In the genomic region with DNA sequence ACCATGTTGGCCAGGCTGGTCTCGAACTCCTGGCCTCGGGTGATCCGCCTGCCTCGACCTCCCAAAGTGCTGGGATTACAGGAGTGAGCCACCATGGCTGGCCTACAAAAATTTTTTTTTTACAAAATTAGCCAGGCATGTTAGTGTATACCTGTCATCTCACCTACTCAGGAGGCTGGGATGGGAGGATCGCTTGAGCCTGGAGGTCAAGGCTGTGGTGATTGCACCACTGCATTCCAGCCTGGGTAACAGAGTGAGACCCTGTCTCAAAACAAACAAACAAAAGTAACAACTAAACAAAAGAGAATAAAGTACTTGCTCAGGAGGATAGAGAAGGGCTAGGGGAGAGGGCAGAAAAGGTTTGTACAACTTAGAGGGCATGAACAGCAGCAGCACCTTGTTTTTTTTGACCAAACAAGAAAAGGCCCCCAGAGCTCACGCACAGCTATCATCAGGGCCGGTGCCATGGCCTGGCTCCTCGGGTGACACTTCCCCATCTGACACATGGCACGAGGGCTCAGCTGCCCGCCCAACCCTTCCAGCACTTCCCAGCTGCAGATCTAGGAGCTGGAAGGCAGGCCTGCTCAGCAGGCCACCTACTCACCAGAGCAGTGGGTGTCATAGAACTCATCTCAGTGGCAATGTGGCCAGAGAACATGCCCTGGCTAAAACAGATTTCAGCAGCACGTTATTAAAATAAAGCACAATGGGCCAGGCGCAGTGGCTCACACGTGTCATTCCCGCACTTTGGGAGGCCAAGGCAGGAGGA, we compare ENCODE assay signal across 34 cellular contexts. TPM values are rescaled to one million over a fixed set of nuclear protein-coding genes. Genes with fewer than 3 reads are reported as not detected.
"Had no signal": no experiment of that assay in that cellular context is flagged by ENCODE, and none has a peak within 500 bp of the region (broad histone marks: within the 10 kb centered on the region; RNA-seq: fewer than 3 reads in every experiment).

No MANE protein-coding gene starts in this region.

- DNase-seq: activated CD4-positive, alpha-beta T cell treated with anti-CD3 and anti-CD28 coated beads for 4 hours; activated CD4-positive, alpha-beta T cell treated with anti-CD3 and anti-CD28 coated beads, Interleukin-2, amount 50 U/mL, for 4 hours; activated gamma-delta T cell treated with Interleukin-2 at 50 U/mL for 16 hours; activated naive CD4-positive, alpha-beta T cell treated with anti-CD3 and anti-CD28 coated beads, Interleukin-2, amount 50 U/mL, for 16 hours; activated T-cell treated with anti-CD3 and anti-CD28 coated beads, Interleukin-2, amount 50 U/mL, for 1 hour; amniotic stem cell; brain microvascular endothelial cell; central memory CD4-positive, alpha-beta T cell; endodermal cell; foreskin fibroblast; hypothalamus; immature natural killer cell; lower lobe of right lung; mesendoderm; stimulated activated CD4-positive, alpha-beta T cell treated with anti-CD3 and anti-CD28 coated beads, Interleukin-1b, Interleukin-23, amount 100 ng/mL, for 48 hours; stimulated activated CD4-positive, alpha-beta T cell treated with anti-CD3 and anti-CD28 coated beads, Interleukin-4, amount 100 ng/mL, for 4 hours; stimulated activated CD8-positive, alpha-beta memory T cell treated with anti-CD3 and anti-CD28 coated beads, Interleukin-4, amount 100 ng/mL, for 48 hours; stimulated activated naive CD8-positive, alpha-beta T cell treated with anti-CD3 and anti-CD28 coated beads, Interleukin-15, amount 100 ng/mL, for 72 hours; T-helper 9 cell; thyroid gland had no signal

- ATAC-seq: esophagus mucosa; lower lobe of right lung; natural killer cell treated with Interleukin-12 subunit alpha and Interleukin-12 subunit beta and Interleukin-15 and Interleukin-18, amount 100 ng/mL, for 72 hours; sciatic nerve; stimulated activated memory B cell treated with anti-CD40 and anti-IgM and Interleukin-4, amounts not matched to agents 10 μg/mL and 1 μg/mL and 100 μg/mL, for 72 hours; stimulated activated naive CD8-positive, alpha-beta T cell treated with anti-CD3 and anti-CD28 coated beads, Interleukin-15, amount 100 ng/mL, for 72 hours had no signal

- H3K27ac ChIP-seq: lower lobe of right lung, skin epidermis, thyroid gland, VCaP had no signal

- H3K4me3 Mint-ChIP-seq: activated T-helper 1 cell treated with anti-CD3 and anti-CD28 coated beads, Interleukin-12 subunit alpha, Interleukin-12 subunit beta, Interleukin-2, Interleukin-4 antibody, amounts not matched to agents 30 ng/mL and 10 ng/mL and 1 ng/mL, durations not matched to agents 14 hours and 24 hours and 36 hours; dendritic cell treated with granulocyte-macrophage colony-stimulating factor and Interleukin-4, amounts not matched to agents 40 ng/mL and 50 ng/mL, for 4 days; endodermal cell; immature natural killer cell; natural killer cell treated with Interleukin-12 subunit alpha and Interleukin-12 subunit beta and Interleukin-15 and Interleukin-18, amount 100 ng/mL, for 72 hours; stimulated activated memory B cell treated with anti-CD40 and anti-IgM and Interleukin-4, amounts not matched to agents 10 μg/mL and 1 μg/mL and 100 μg/mL, for 72 hours; stimulated activated naive CD8-positive, alpha-beta T cell treated with anti-CD3 and anti-CD28 coated beads, Interleukin-15, amount 100 ng/mL, for 72 hours; T-helper 1 cell treated with Interleukin-12 subunit alpha and Interleukin-12 subunit beta and Interleukin-4 antibody, amounts not matched to agents 30 μg/mL and 1 μg/mL, for 36 hours had no signal

- FAIRE-seq: astrocyte, TTC549 had no signal

- H3K4me3 ChIP-seq: lower lobe of right lung, skin epidermis, thyroid gland had no signal

- H3K27me3 Mint-ChIP-seq: dendritic cell treated with granulocyte-macrophage colony-stimulating factor and Interleukin-4, amounts not matched to agents 40 ng/mL and 50 ng/mL, for 4 days; natural killer cell treated with Interleukin-12 subunit alpha and Interleukin-12 subunit beta and Interleukin-15 and Interleukin-18, amount 100 ng/mL, for 72 hours; progenitor cell of endocrine pancreas; stimulated activated memory B cell treated with anti-CD40 and anti-IgM and Interleukin-4, amounts not matched to agents 10 μg/mL and 1 μg/mL and 100 μg/mL, for 72 hours; stimulated activated naive CD8-positive, alpha-beta T cell treated with anti-CD3 and anti-CD28 coated beads, Interleukin-15, amount 100 ng/mL, for 72 hours had no signal

- H3K4me1 ChIP-seq: lower lobe of right lung, thyroid gland had no signal

- H3K27me3 ChIP-seq: brain microvascular endothelial cell, thyroid gland had no signal

- H3K36me3 ChIP-seq: brain microvascular endothelial cell had no signal

- H3K9me3 ChIP-seq: lower lobe of right lung, thyroid gland had no signal

- H3K36me3 Mint-ChIP-seq: natural killer cell treated with Interleukin-12 subunit alpha and Interleukin-12 subunit beta and Interleukin-15 and Interleukin-18, amount 100 ng/mL, for 72 hours had no signal

- H3K27ac Mint-ChIP-seq: activated T-helper 1 cell treated with anti-CD3 and anti-CD28 coated beads, Interleukin-12 subunit alpha, Interleukin-12 subunit beta, Interleukin-2, Interleukin-4 antibody, amounts not matched to agents 30 ng/mL and 10 ng/mL and 1 ng/mL, durations not matched to agents 14 hours and 24 hours and 36 hours; dendritic cell treated with granulocyte-macrophage colony-stimulating factor and Interleukin-4, amounts not matched to agents 40 ng/mL and 50 ng/mL, for 4 days; endodermal cell; natural killer cell treated with Interleukin-12 subunit alpha and Interleukin-12 subunit beta and Interleukin-15 and Interleukin-18, amount 100 ng/mL, for 72 hours; progenitor cell of endocrine pancreas; stimulated activated memory B cell treated with anti-CD40 and anti-IgM and Interleukin-4, amounts not matched to agents 10 μg/mL and 1 μg/mL and 100 μg/mL, for 72 hours; T-helper 1 cell treated with Interleukin-12 subunit alpha and Interleukin-12 subunit beta and Interleukin-4 antibody, amounts not matched to agents 30 μg/mL and 1 μg/mL, for 36 hours had no signal

- H3K4me1 Mint-ChIP-seq: immature natural killer cell; stimulated activated memory B cell treated with anti-CD40 and anti-IgM and Interleukin-4, amounts not matched to agents 10 μg/mL and 1 μg/mL and 100 μg/mL, for 72 hours; stimulated activated naive CD8-positive, alpha-beta T cell treated with anti-CD3 and anti-CD28 coated beads, Interleukin-15, amount 100 ng/mL, for 72 hours had no signal

- H3K9me3 Mint-ChIP-seq: activated T-helper 1 cell treated with anti-CD3 and anti-CD28 coated beads, Interleukin-12 subunit alpha, Interleukin-12 subunit beta, Interleukin-2, Interleukin-4 antibody, amounts not matched to agents 30 ng/mL and 10 ng/mL and 1 ng/mL, durations not matched to agents 14 hours and 24 hours and 36 hours; dendritic cell treated with granulocyte-macrophage colony-stimulating factor and Interleukin-4, amounts not matched to agents 40 ng/mL and 50 ng/mL, for 4 days; endodermal cell; immature natural killer cell; natural killer cell treated with Interleukin-12 subunit alpha and Interleukin-12 subunit beta and Interleukin-15 and Interleukin-18, amount 100 ng/mL, for 72 hours; stimulated activated memory B cell treated with anti-CD40 and anti-IgM and Interleukin-4, amounts not matched to agents 10 μg/mL and 1 μg/mL and 100 μg/mL, for 72 hours; stimulated activated naive CD8-positive, alpha-beta T cell treated with anti-CD3 and anti-CD28 coated beads, Interleukin-15, amount 100 ng/mL, for 72 hours; T-helper 1 cell treated with Interleukin-12 subunit alpha and Interleukin-12 subunit beta and Interleukin-4 antibody, amounts not matched to agents 30 μg/mL and 1 μg/mL, for 36 hours had no signal

RNA-seq across cellular contexts. Expression of a gene that starts 8.6 kb away (rescaled TPM):
- total RNA-seq: kidney epithelial cell, mononuclear cell had no signal
- polyA plus RNA-seq: immature natural killer cell had no signal
